Comparison of ENCODE assay signal across 17 cellular contexts in the genomic region with DNA sequence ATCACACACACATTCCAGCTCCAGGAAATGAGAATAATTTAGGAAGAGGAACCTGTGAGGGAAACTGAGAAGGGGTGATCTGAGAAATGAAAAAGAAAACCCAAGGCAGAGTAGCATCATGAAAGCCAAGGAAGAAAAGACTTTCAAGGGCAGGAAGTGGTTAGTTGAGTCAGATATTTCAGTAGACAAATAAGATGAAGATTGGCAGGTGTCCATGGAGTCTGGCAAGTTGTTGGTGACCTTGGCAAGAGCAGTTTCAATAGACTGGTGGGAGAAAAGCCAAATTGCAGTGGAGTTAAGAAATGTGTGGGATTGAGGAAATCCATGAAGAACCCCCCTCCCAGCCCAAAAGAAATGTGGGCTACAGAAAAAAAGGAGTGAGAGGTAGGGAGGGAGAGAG. TPM values are rescaled to one million over a fixed set of nuclear protein-coding genes. Genes with fewer than 3 reads are reported as not detected.
DNase-seq lines count a peak whose midpoint lies in the region; ATAC-seq and TF ChIP-seq lines count a peak whose summit lies in the region.
"Had no signal": no experiment of that assay in that cellular context is flagged by ENCODE, and none has a peak within 500 bp of the region (broad histone marks: within the 10 kb centered on the region; RNA-seq: fewer than 3 reads in every experiment).

No MANE protein-coding gene starts in this region.

- no peak for TF ChIP-seq CTCF in right lobe of liver (IDR thresholded peaks at IDR 0.05)
- TF ChIP-seq CTCF in BE2C (IDR thresholded peaks at IDR 0.05; ENCODE audit: low read depth, low read length): no peak

- peak; percentile 32 for ATAC-seq in activated CD4-positive, alpha-beta T cell treated with anti-CD3 and anti-CD28 coated beads for 36 hours
- ATAC-seq in right lobe of liver (peak; percentile 38 to 75 (median 65)), HG02763 (IDR thresholded peaks at IDR 0.05; ENCODE audit: unreplicated experiment) (no peak)
- ATAC-seq: SK-N-SH treated with all-trans-retinoic acid at 6 μM for 48 hours had no signal

- peak overlapping the region in 1 of 3 donors; percentile 16 for H3K27ac ChIP-seq in right lobe of liver
- H3K27ac ChIP-seq: pancreas, tibial artery had no signal

- H3K27ac Mint-ChIP-seq in activated CD4-positive, alpha-beta T cell treated with anti-CD3 and anti-CD28 coated beads for 36 hours: no peak overlapping the region

- no peaks in the 10 kb centered on the region for H3K36me3 ChIP-seq in right lobe of liver
- H3K36me3 ChIP-seq in BE2C: peaks cover 70% of the 10 kb centered on the region
- H3K36me3 ChIP-seq: heart right ventricle, pancreas, tibial artery had no signal

- no peaks in the 10 kb centered on the region for H3K27me3 ChIP-seq in right lobe of liver
- H3K27me3 ChIP-seq in BE2C: no peaks in the 10 kb centered on the region
- H3K27me3 ChIP-seq: heart right ventricle, tibial artery had no signal

- peak; percentile 54 for DNase-seq in activated CD4-positive, alpha-beta T cell treated with anti-CD3 and anti-CD28 coated beads for 36 hours
- DNase-seq in activated CD4-positive, alpha-beta T cell treated with anti-CD3 and anti-CD28 coated beads, Interleukin-2, amount 50 U/mL, for 4 hours: no peak
- DNase-seq in ELR (ENCODE audit: low read depth) (peak; percentile 60), RPMI7951 (ENCODE audit: low read depth) (peak; percentile 91), right lobe of liver (peak in 1 of 3 donors; percentile 73), NCI-H1048 (lab: John Stamatoyannopoulos, UW) (no peak), BE2C (no peak)
- DNase-seq: aorta, H7, heart right ventricle, KG1, mesendoderm, NCI-H524, pancreas had no signal

- no peaks in the 10 kb centered on the region for H3K36me3 Mint-ChIP-seq in activated CD4-positive, alpha-beta T cell treated with anti-CD3 and anti-CD28 coated beads for 36 hours (ENCODE audit: low read depth)

- CTCF ChIA-PET in activated CD4-positive, alpha-beta T cell treated with anti-CD3 and anti-CD28 coated beads for 36 hours (lab: Charles Lee): interaction anchor here (0.7 to 2.7 kb wide), 7 partner anchors 8 to 157 kb away, joined by 3 to 17 read pairs (median 6); partner anchors contain the start of gene GNAO1

- H3K4me3 Mint-ChIP-seq in activated CD4-positive, alpha-beta T cell treated with anti-CD3 and anti-CD28 coated beads for 36 hours: no peak overlapping the region

- POLR2A ChIA-PET in activated CD4-positive, alpha-beta T cell treated with anti-CD3 and anti-CD28 coated beads for 36 hours (lab: Charles Lee): no interaction called here

- H3K27me3 Mint-ChIP-seq in activated CD4-positive, alpha-beta T cell treated with anti-CD3 and anti-CD28 coated beads for 36 hours: peaks cover 8% of the 10 kb centered on the region

- no peak for TF ChIP-seq POLR2A in right lobe of liver (IDR thresholded peaks at IDR 0.05)

- intact Hi-C loops in activated CD4-positive, alpha-beta T cell treated with anti-CD3 and anti-CD28 coated beads for 36 hours (cut with DNase I, micrococcal nuclease): loop anchor here (2.0 to 10.0 kb wide), 8 partner anchors 77 to 489 kb away; partner anchors contain the start of genes AMFR (in 1 of the 2), NUDT21 (in 1 of the 2) and OGFOD1 (in 1 of the 2)
- intact Hi-C loops in right lobe of liver (cut with DNase I): no loop called here

- H3K4me1 ChIP-seq in right lobe of liver (peaks cover 0 to 26% (median 14%) of the 10 kb centered on the region in 4 donors), BE2C (peaks cover 29% of the 10 kb centered on the region)

- no peak overlapping the region for H3K4me3 ChIP-seq in right lobe of liver
- H3K4me3 ChIP-seq in BE2C (ENCODE audit: low read depth, low read length): no peak overlapping the region
- H3K4me3 ChIP-seq: heart right ventricle, pancreas, tibial artery had no signal

- H3K4me1 Mint-ChIP-seq in activated CD4-positive, alpha-beta T cell treated with anti-CD3 and anti-CD28 coated beads for 36 hours: peaks cover 33% of the 10 kb centered on the region

- no peaks in the 10 kb centered on the region for H3K9me3 Mint-ChIP-seq in activated CD4-positive, alpha-beta T cell treated with anti-CD3 and anti-CD28 coated beads for 36 hours (ENCODE audit: low read depth)

- no peaks in the 10 kb centered on the region for H3K9me3 ChIP-seq in right lobe of liver
- no peaks in the 10 kb centered on the region for H3K9me3 ChIP-seq in BE2C
- H3K9me3 ChIP-seq: heart right ventricle, pancreas, tibial artery had no signal

RNA-seq across cellular contexts. Expression of gene GNAO1, which starts 10.7 kb away (rescaled TPM):
- total RNA-seq in activated CD4-positive, alpha-beta T cell treated with anti-CD3 and anti-CD28 coated beads for 36 hours: 1 to 10 TPM; 1.5 to 2.3 TPM
- total RNA-seq in RPMI7951 (2014; rRNA removed; shearing (Covaris generic)): 3.4 and 4.2 TPM in 2 replicates
- 10 to 100 TPM; 18.2 to 45.1 (median 21.5) TPM for total RNA-seq in right lobe of liver
- 116 TPM for polyA plus RNA-seq in BE2C (2012; ENCODE audit: insufficient read depth, insufficient read length, low read depth)

Comparison
In these comparisons a context has a peak if more than half of its experiments do, and no peak if none do; other contexts are left out.
1. DNase-seq: peak in activated CD4-positive, alpha-beta T cell treated with anti-CD3 and anti-CD28 coated beads for 36 hours (single experiment), ELR (single experiment) and RPMI7951 (single experiment); none in activated CD4-positive, alpha-beta T cell treated with anti-CD3 and anti-CD28 coated beads, Interleukin-2, amount 50 U/mL, for 4 hours (0 of 2), NCI-H1048 (single experiment) and BE2C (single experiment).
2. intact Hi-C loops: an anchor here in activated CD4-positive, alpha-beta T cell treated with anti-CD3 and anti-CD28 coated beads for 36 hours (2.0 to 10.0 kb wide); none called in right lobe of liver.